Comparison of ENCODE assay signal across 8 cellular contexts in the genomic region with DNA sequence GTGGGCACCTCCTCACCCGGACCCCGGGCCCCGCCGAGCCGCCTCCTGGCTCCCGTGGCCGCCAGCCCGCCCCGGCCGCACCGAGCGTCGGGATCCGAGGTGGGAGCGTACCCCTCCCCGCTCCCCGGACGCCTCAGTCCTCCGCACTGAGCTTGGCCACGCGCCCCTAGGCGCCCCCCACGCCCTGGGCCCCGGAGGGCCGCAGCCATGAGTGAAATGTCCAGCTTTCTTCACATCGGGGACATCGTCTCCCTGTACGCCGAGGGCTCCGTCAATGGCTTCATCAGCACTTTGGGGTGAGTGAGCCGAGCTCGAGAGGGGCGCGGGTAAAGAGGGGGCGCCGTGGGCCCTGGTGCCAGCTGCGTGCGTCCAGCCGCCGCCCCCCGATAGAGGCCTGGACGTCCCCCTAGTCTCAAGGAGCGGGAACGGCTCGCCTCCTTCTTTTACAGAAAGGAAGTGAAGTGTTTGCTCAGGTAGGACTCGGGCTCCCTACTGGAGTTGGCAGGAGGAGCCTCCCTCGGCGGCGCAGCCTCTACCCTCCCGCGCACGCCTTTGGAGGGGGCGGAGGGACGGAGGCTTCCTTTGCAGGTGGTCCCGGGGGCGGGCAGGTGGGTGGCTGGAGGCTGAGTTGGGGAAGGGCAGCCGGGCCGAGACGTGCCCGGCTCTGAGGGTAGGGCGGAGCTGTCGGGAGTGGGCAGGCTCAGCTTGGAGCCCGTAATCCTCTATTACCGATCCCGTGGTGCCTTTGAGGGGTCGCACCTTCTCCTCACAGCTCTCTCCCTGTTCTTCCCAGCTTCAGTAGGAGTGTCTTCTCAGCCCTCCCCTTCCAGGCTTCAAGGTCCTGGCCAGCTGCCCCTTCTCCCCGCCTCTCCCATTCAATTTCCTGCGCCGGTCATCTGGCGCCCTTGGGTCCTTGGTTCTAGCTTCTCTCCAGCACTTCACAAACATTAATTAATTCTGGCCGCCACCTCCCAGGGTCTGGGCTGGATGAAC. TPM values are rescaled to one million over a fixed set of nuclear protein-coding genes. Genes with fewer than 3 reads are reported as not detected.
DNase-seq lines count a peak whose midpoint lies in the region; ATAC-seq and TF ChIP-seq lines count a peak whose summit lies in the region.

No MANE protein-coding gene starts in this region.

- no peaks in the 10 kb centered on the region for H3K9me3 ChIP-seq in vagina

- H3K27ac Mint-ChIP-seq in GM23338 (no peak overlapping the region), neural crest cell (ENCODE audit: unreplicated experiment) (no peak overlapping the region)

- no peaks in the 10 kb centered on the region for H3K9me3 Mint-ChIP-seq in GM23338
- no peaks in the 10 kb centered on the region for H3K9me3 Mint-ChIP-seq in neural crest cell

- TF ChIP-seq POLR2A in NB4 (IDR thresholded peaks at IDR 0.05; ENCODE audit: extremely low read depth, insufficient read length) (no peak), vagina (IDR thresholded peaks at IDR 0.05) (no peak)

- H3K79me2 ChIP-seq in GM23338 (replicated peaks; ENCODE audit: insufficient read depth): peaks cover 29% of the 10 kb centered on the region; the same call in 1 of the 2 replicates

- H4K20me1 ChIP-seq in GM23338 (replicated peaks; ENCODE audit: insufficient read depth): peaks cover 4% of the 10 kb centered on the region; the same call in 1 of the 2 replicates

- H3K4me3 ChIP-seq in GM23338 (peak overlapping the region; percentile 91), NB4 (ENCODE audit: low read depth, low read length) (peak overlapping the region; percentile 59), vagina (peak overlapping the region; percentile 57 to 90)

- intact Hi-C loops in vagina (cut with DNase I): loop anchor here (5.0 kb wide), 1 partner anchor 34 kb away; no protein-coding TSS in a partner anchor
- intact Hi-C loops in posterior cingulate gyrus (cut with DNase I): no loop called here

- H3K4me1 Mint-ChIP-seq in GM23338 (peaks cover 39% of the 10 kb centered on the region), neural crest cell (peaks cover 33% of the 10 kb centered on the region)

- peak overlapping the region; percentile 80 for H3K4me3 Mint-ChIP-seq in GM23338
- peak overlapping the region; percentile 84 for H3K4me3 Mint-ChIP-seq in neural crest cell

- H2AFZ ChIP-seq in GM23338: peak overlapping the region; percentile 96

- DNase-seq in EH (ENCODE audit: low read depth) (peak; percentile 52), GM23338 (ENCODE audit: low spot score) (peak; percentile 68), NB4 (ENCODE audit: low read depth) (peak; percentile 38), epithelial cell of prostate (ENCODE audit: low read depth, low spot score) (no peak), neural crest cell (ENCODE audit: low read depth, low spot score) (no peak), vagina (ENCODE audit: extremely low spot score in 2 of 2) (peak in 1 of 2 donors; percentile 91), posterior cingulate gyrus (no peak)
- DNase-seq in activated CD8-positive, alpha-beta memory T cell treated with anti-CD3 and anti-CD28 coated beads for 24 hours: peak; percentile 80

- H3K36me3 Mint-ChIP-seq in GM23338 (ENCODE audit: low read depth) (peaks cover 4% of the 10 kb centered on the region; the same call in 2 of the 3 replicates), neural crest cell (ENCODE audit: low read depth) (no peaks in the 10 kb centered on the region)

- H3K36me3 ChIP-seq in GM23338 (ENCODE audit: insufficient read depth) (0 out of 2 replicates have a peak, but pooled peaks cover 5% of the 10 kb centered on the region), vagina (no peaks in the 10 kb centered on the region)

- ATAC-seq in GM23338: peak; percentile 45

- H3K4me1 ChIP-seq in GM23338 (ENCODE audit: insufficient read depth) (peaks cover 26% of the 10 kb centered on the region), vagina (peaks cover 54% of the 10 kb centered on the region)

- TF ChIP-seq CTCF in GM23338 (conservative IDR thresholded peaks at IDR 0.05; ENCODE audit: low read depth in 2 of 2): no peak
- TF ChIP-seq CTCF in NB4 (IDR thresholded peaks at IDR 0.05; ENCODE audit: low read depth, low read length): no peak
- no peak for TF ChIP-seq CTCF in neural crest cell (conservative IDR thresholded peaks at IDR 0.05)
- no peak for TF ChIP-seq CTCF in vagina (IDR thresholded peaks at IDR 0.05)

- peaks cover 34% of the 10 kb centered on the region for H3K27me3 ChIP-seq in GM23338 (ENCODE audit: insufficient read depth)
- no peaks in the 10 kb centered on the region for H3K27me3 ChIP-seq in vagina

- H3F3A ChIP-seq in GM23338 (replicated peaks; ENCODE audit: low read depth): peaks cover 4% of the 10 kb centered on the region; the same call in 1 of the 2 replicates

- H3K27ac ChIP-seq in GM23338 (ENCODE audit: low read depth) (no peak overlapping the region), epithelial cell of prostate (peak overlapping the region; percentile 97), vagina (peak overlapping the region; percentile 92)

- H3K4me2 ChIP-seq in GM23338: peak overlapping the region; percentile 99

- no peaks in the 10 kb centered on the region for H3K9me2 ChIP-seq in GM23338 (ENCODE audit: insufficient read depth)

- peaks cover 24% of the 10 kb centered on the region for H3K27me3 Mint-ChIP-seq in GM23338 (ENCODE audit: insufficient read depth, low read depth, poor library complexity)
- peaks cover 58% of the 10 kb centered on the region for H3K27me3 Mint-ChIP-seq in neural crest cell (ENCODE audit: low read depth)

TF ChIP-seq in GM23338, 12 proteins besides CTCF, POLR2A, EP300 and RAD21 (continues in another document):
- TF ChIP-seq ZNF462 (CRISPR knock-in tag; IDR thresholded peaks at IDR 0.05): no peak

RNA-seq across cellular contexts. Expression of gene ITPR3, which starts 0.6 kb away (rescaled TPM):
- total RNA-seq in GM23338 (2014; rRNA removed; shearing (Covaris generic)): 29.8 and 31.9 TPM in 2 replicates
- 7.1 and 7.3 TPM in 2 replicates for polyA plus RNA-seq in GM23338 (2016; fragmentation: Nextera tagmentation; extraction: Ambion mirVana)
- total RNA-seq in neural crest cell (16.0 TPM in 2 replicates), vagina (50.1 TPM)

RNA-seq across cellular contexts. Expression of gene BAK1, which starts 41.6 kb away (rescaled TPM):
- 45.0 and 50.7 TPM in 2 replicates for total RNA-seq in GM23338 (2014; rRNA removed; shearing (Covaris generic))
- polyA plus RNA-seq in GM23338 (2016; fragmentation: Nextera tagmentation; extraction: Ambion mirVana): 21.9 and 22.2 TPM in 2 replicates
- total RNA-seq in neural crest cell (29.9 and 32.9 TPM in 2 replicates), vagina (19.2 TPM)

Comparison
In these comparisons a context has a peak if more than half of its experiments do, and no peak if none do; other contexts are left out.
1. DNase-seq: peak in EH (single experiment), GM23338 (single experiment), NB4 (single experiment) and activated CD8-positive, alpha-beta memory T cell treated with anti-CD3 and anti-CD28 coated beads for 24 hours (single experiment); none in epithelial cell of prostate (single experiment), neural crest cell (single experiment) and posterior cingulate gyrus (0 of 10).
2. Peak in every context shown above with its lines, with median percentiles within 50 percentile points of each other: H3K4me3 ChIP-seq.